Comparison of ENCODE assay signal across 9 cellular contexts in the genomic region with DNA sequence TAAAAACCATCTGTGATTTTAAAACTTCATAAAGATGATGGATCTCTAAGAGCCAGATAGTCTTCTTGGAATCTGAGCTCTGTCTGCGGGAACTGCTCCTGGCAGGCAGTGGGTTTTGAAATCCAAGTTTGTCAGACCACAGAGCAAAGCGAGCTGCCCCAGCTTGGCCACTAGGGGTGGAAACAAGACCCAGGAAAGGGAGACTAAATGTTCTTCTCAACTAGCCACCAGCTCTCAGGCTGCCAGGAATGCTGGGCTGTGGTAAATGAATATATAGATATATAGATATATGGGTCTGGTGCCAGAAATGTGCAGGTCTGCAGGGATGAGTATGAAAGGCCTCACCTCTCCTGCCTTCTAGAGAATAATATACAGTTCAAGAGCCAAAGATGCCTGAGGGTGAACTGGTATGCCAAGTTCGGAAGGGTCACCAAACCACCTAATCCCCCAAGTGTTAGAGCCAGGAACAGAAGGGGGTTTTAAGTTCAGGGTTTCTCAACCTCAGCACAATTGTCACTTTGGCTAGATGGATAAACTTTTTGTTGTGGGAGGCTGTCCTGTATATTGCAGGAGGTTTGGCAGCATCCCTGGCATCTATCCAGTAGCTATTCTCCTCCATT.
DNase-seq lines count a peak whose midpoint lies in the region; ATAC-seq and TF ChIP-seq lines count a peak whose summit lies in the region.
"Had no signal": no experiment of that assay in that cellular context is flagged by ENCODE, and none has a peak within 500 bp of the region (broad histone marks: within the 10 kb centered on the region; RNA-seq: fewer than 3 reads in every experiment).

No MANE protein-coding gene starts in this region.

- TF ChIP-seq CTCF in GM13976 (IDR thresholded peaks at IDR 0.05; ENCODE audit: borderline replicate concordance, control extremely low read depth, extremely low read depth, insufficient read depth, missing control alignments) (peak; percentile 20), RWPE1 (conservative IDR thresholded peaks at IDR 0.05; ENCODE audit: low read depth) (no peak; the same call in 1 of the 2 replicates), foreskin keratinocyte (conservative IDR thresholded peaks at IDR 0.05) (peak; percentile 62), gastrocnemius medialis (IDR thresholded peaks at IDR 0.05 in 4 of 5, conservative IDR thresholded peaks at IDR 0.05 in 1 of 5) (peak; percentile 57 to 76 (median 70))
- no peak for TF ChIP-seq CTCF in CD8-positive, alpha-beta T cell (IDR thresholded peaks at IDR 0.05)

- DNase-seq in GM13976 (ENCODE audit: low spot score) (no peak), RWPE1 (ENCODE audit: low spot score) (peak; percentile 26), foreskin keratinocyte (peak in 1 of 2 donors; percentile 16), gastrocnemius medialis (peak; percentile 64 to 79)
- DNase-seq in CD8-positive, alpha-beta T cell, result no peak
- DNase-seq: KG1 had no signal

- H3K27me3 Mint-ChIP-seq in CD8-positive, alpha-beta T cell (ENCODE audit: low read depth), result peaks cover 3% of the 10 kb centered on the region

- intact Hi-C loops in gastrocnemius medialis (cut with DNase I; ENCODE audit: low total_unique reads), result no loop called here
- intact Hi-C loops in CD8-positive, alpha-beta T cell (cut with DNase I, micrococcal nuclease), result no loop called here

- CTCF ChIA-PET in RWPE1 (lab: Yijun Ruan, JAX), result interaction anchor here (0.5 to 1.4 kb wide), 5 partner anchors 16 to 219 kb away, joined by 3 to 4 read pairs (median 3); no protein-coding TSS in a partner anchor
- CTCF ChIA-PET in CD8-positive, alpha-beta T cell (lab: Charles Lee), result no interaction called here

- no peak overlapping the region for H3K4me3 ChIP-seq in gastrocnemius medialis
- H3K4me3 ChIP-seq in CD8-positive, alpha-beta T cell (ENCODE audit: low read depth, low read length), result no peak overlapping the region

- no peaks in the 10 kb centered on the region for H3K9me3 ChIP-seq in gastrocnemius medialis
- H3K9me3 ChIP-seq in CD8-positive, alpha-beta T cell (ENCODE audit: low read length), result no peaks in the 10 kb centered on the region

- H3K4me1 ChIP-seq in foreskin keratinocyte, result no peaks in the 10 kb centered on the region
- H3K4me1 ChIP-seq in gastrocnemius medialis, result peaks cover 7 to 16% of the 10 kb centered on the region in 2 donors
- no peaks in the 10 kb centered on the region for H3K4me1 ChIP-seq in CD8-positive, alpha-beta T cell (ENCODE audit: insufficient read depth, low read length)

- H3K27ac ChIP-seq in RWPE1 (no peak overlapping the region), foreskin keratinocyte (no peak overlapping the region), gastrocnemius medialis (no peak overlapping the region)
- H3K27ac ChIP-seq in CD8-positive, alpha-beta T cell (ENCODE audit: low read depth, low read length), result no peak overlapping the region

- peak; percentile 66 for ATAC-seq in foreskin keratinocyte
- peak; percentile 86 to 98 for ATAC-seq in gastrocnemius medialis
- no peak for ATAC-seq in HG02970 (IDR thresholded peaks at IDR 0.05; ENCODE audit: low FRiP score, unreplicated experiment)
- ATAC-seq in HG02852 (IDR thresholded peaks at IDR 0.05; ENCODE audit: unreplicated experiment), result no peak
- ATAC-seq in CD8-positive, alpha-beta T cell, result no peak
- no peak for ATAC-seq in HG03565 (IDR thresholded peaks at IDR 0.05; ENCODE audit: unreplicated experiment)

- H3K4me3 Mint-ChIP-seq in CD8-positive, alpha-beta T cell, result no peak overlapping the region

- no peaks in the 10 kb centered on the region for H3K36me3 Mint-ChIP-seq in CD8-positive, alpha-beta T cell

- H3K27ac Mint-ChIP-seq in CD8-positive, alpha-beta T cell, result no peak overlapping the region

- no peaks in the 10 kb centered on the region for H3K27me3 ChIP-seq in foreskin keratinocyte
- H3K27me3 ChIP-seq in gastrocnemius medialis, result no peaks in the 10 kb centered on the region
- H3K27me3 ChIP-seq in CD8-positive, alpha-beta T cell (ENCODE audit: insufficient read depth, low read length), result no peaks in the 10 kb centered on the region

- H3K36me3 ChIP-seq in gastrocnemius medialis, result no peaks in the 10 kb centered on the region
- H3K36me3 ChIP-seq in CD8-positive, alpha-beta T cell (ENCODE audit: insufficient read depth, low read length), result no peaks in the 10 kb centered on the region

- in situ Hi-C loops in GM13976 (cut with MboI; ENCODE audit: low sequenced_read_pairs, unreplicated experiment), result no loop called here
- in situ Hi-C loops in gastrocnemius medialis (cut with MboI; ENCODE audit: low sequenced_read_pairs in 4 of 4), result no loop called here

- H3K4me1 Mint-ChIP-seq in CD8-positive, alpha-beta T cell (ENCODE audit: low read depth), result no peaks in the 10 kb centered on the region

- no peaks in the 10 kb centered on the region for H3K9me3 Mint-ChIP-seq in CD8-positive, alpha-beta T cell

- TF ChIP-seq POLR2A in gastrocnemius medialis (IDR thresholded peaks at IDR 0.05), result no peak

- POLR2A ChIA-PET in RWPE1 (lab: Yijun Ruan, JAX; ENCODE audit: low non-redundant PET), result no interaction called here
- POLR2A ChIA-PET in CD8-positive, alpha-beta T cell (lab: Charles Lee), result no interaction called here

Comparison
In these comparisons a context has a peak if more than half of its experiments do, and no peak if none do; other contexts are left out.
1. DNase-seq: peak in RWPE1 (single experiment) and gastrocnemius medialis (2 of 2); none in GM13976 (single experiment) and CD8-positive, alpha-beta T cell (0 of 7).
2. CTCF ChIP-seq: peak in GM13976 (single experiment), foreskin keratinocyte (single experiment) and gastrocnemius medialis (5 of 5); none in RWPE1 (single experiment) and CD8-positive, alpha-beta T cell (single experiment).
3. ATAC-seq: peak in foreskin keratinocyte (single experiment) and gastrocnemius medialis (2 of 2); none in HG02970 (single experiment), HG02852 (single experiment), CD8-positive, alpha-beta T cell (single experiment) and HG03565 (single experiment).